ENCODE assay signal across 18 cellular contexts in the genomic region with DNA sequence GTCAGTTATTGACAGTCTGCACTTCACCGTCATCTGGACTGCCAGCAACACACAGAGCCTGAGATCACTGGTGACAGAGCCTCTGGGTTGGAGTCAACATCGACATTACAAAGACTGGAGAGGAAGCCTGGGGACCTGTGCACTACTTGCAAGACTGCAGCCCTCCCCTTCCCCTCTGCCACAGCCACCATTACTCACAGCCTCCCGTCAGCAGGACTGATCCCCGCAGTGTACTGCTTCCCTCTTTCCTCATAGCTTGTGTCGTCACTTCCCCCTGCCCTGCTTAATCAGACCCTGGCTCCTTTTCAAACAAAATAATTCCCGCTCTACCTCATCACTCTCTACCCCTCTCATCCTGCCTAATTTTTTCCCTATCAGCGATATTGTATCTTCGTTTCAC.
A peak's percentile ranks its signal among the peaks of the same experiment; 100 is the strongest.
DNase-seq lines count a peak whose midpoint lies in the region; TF ChIP-seq lines count a peak whose summit lies in the region.
"Had no signal": no experiment of that assay in that cellular context is flagged by ENCODE, and none has a peak within 500 bp of the region (broad histone marks: within the 10 kb centered on the region; RNA-seq: fewer than 3 reads in every experiment).

No MANE protein-coding gene starts in this region.

- BruUV-seq in A673 (replicated peaks; lab: Mats Ljungman, UMichigan), result no TSS peak

- peaks cover 2% of the 10 kb centered on the region for H3K9me3 Mint-ChIP-seq in endodermal cell
- H3K9me3 Mint-ChIP-seq: T-cell had no signal

- POLR2A ChIA-PET in A673 (lab: Charles Lee; ENCODE audit: low non-redundant PET), result no interaction called here

- peaks cover 30% of the 10 kb centered on the region for H3K4me1 Mint-ChIP-seq in endodermal cell
- H3K4me1 Mint-ChIP-seq: nephron progenitor cell had no signal

- CTCF ChIA-PET in A673 (lab: Charles Lee), result no interaction called here

- H3K4me1 ChIP-seq in A673 (ENCODE audit: insufficient read depth, low read length, poor library complexity, severe bottlenecking) (no peaks in the 10 kb centered on the region), endodermal cell (ENCODE audit: control insufficient read depth, insufficient read depth, low read length) (no peaks in the 10 kb centered on the region)
- H3K4me1 ChIP-seq: heart left ventricle, Peyer's patch had no signal

- H3K27ac ChIP-seq in A673 (ENCODE audit: low read depth, low read length, poor library complexity, severe bottlenecking), result no peak overlapping the region
- no peak overlapping the region for H3K27ac ChIP-seq in endodermal cell (ENCODE audit: low read depth, low read length)
- H3K27ac ChIP-seq: heart left ventricle, Peyer's patch had no signal

- no peaks in the 10 kb centered on the region for H3K27me3 Mint-ChIP-seq in endodermal cell (ENCODE audit: insufficient read depth)

- H3K4me3 ChIP-seq in epithelial cell of esophagus (ENCODE audit: low read length) (no peak overlapping the region), A673 (ENCODE audit: low read depth, low read length, poor library complexity, severe bottlenecking) (no peak overlapping the region), endodermal cell (ENCODE audit: low read length) (no peak overlapping the region)
- H3K4me3 ChIP-seq: heart left ventricle, Peyer's patch had no signal

- no peaks in the 10 kb centered on the region for H3K36me3 ChIP-seq in A673 (ENCODE audit: insufficient read depth, low read length, poor library complexity, severe bottlenecking)
- no peaks in the 10 kb centered on the region for H3K36me3 ChIP-seq in endodermal cell (ENCODE audit: control insufficient read depth, insufficient read depth, low read length)
- H3K36me3 ChIP-seq: heart left ventricle, Peyer's patch had no signal

- DNase-seq in AG20443 (ENCODE audit: low spot score) (peak; percentile 19), HCEC 1CT (peak; percentile 23), OCI-M1 (lab: John Stamatoyannopoulos, UW) (peak; percentile 69), epithelial cell of esophagus (ENCODE audit: low read depth) (peak; percentile 6), A673 (ENCODE audit: low spot score) (no peak), endodermal cell (no peak), NK-92 (lab: John Stamatoyannopoulos, UW; ENCODE audit: unreplicated experiment) (no peak)
- DNase-seq in activated CD4-positive, alpha-beta T cell treated with anti-CD3 and anti-CD28 coated beads, Interleukin-2, amount 50 U/mL, for 48 hours, result no peak
- DNase-seq: activated CD4-positive, alpha-beta T cell treated with anti-CD3 and anti-CD28 coated beads for 1 hour; activated naive CD4-positive, alpha-beta T cell; heart left ventricle; mesendoderm; NCI-H2029; NCI-H524; nephron progenitor cell; Peyer's patch; retina; T-cell had no signal

- no peak overlapping the region for H3K27ac Mint-ChIP-seq in endodermal cell
- H3K27ac Mint-ChIP-seq: nephron progenitor cell, T-cell had no signal

- H3K36me3 Mint-ChIP-seq in endodermal cell (ENCODE audit: low read depth), result no peaks in the 10 kb centered on the region
- H3K36me3 Mint-ChIP-seq: T-cell had no signal

- TF ChIP-seq CTCF in epithelial cell of esophagus (IDR thresholded peaks at IDR 0.05; ENCODE audit: insufficient read depth, low read depth, low read length, missing control alignments) (no peak), A673 (conservative IDR thresholded peaks at IDR 0.05; ENCODE audit: low read depth, low read length) (no peak), endodermal cell (conservative IDR thresholded peaks at IDR 0.05) (no peak)

- H3K9me3 ChIP-seq in A673 (ENCODE audit: low read depth, low read length, poor library complexity, severe bottlenecking), result no peaks in the 10 kb centered on the region
- H3K9me3 ChIP-seq in endodermal cell (ENCODE audit: control insufficient read depth, low read length), result no peaks in the 10 kb centered on the region
- H3K9me3 ChIP-seq: heart left ventricle, Peyer's patch had no signal

- no peak overlapping the region for H3K9ac ChIP-seq in endodermal cell (ENCODE audit: extremely low read depth, low read length, poor library complexity, severe bottlenecking)

- intact Hi-C loops in A673 (cut with micrococcal nuclease; ENCODE audit: unreplicated experiment), result no loop called here

- no peak overlapping the region for H3K4me3 Mint-ChIP-seq in endodermal cell
- H3K4me3 Mint-ChIP-seq: nephron progenitor cell, T-cell had no signal

- H3K27me3 ChIP-seq in A673 (replicated peaks; ENCODE audit: insufficient read depth, low read depth, low read length, poor library complexity) (no peaks in the 10 kb centered on the region), endodermal cell (ENCODE audit: control insufficient read depth, insufficient read depth, low read length, poor library complexity, severe bottlenecking) (no peaks in the 10 kb centered on the region)
- H3K27me3 ChIP-seq: heart left ventricle, Peyer's patch had no signal

- 93 to 100% methylated on average over 5 to 8 of the region's 8 CpGs for WGBS in endodermal cell (ENCODE audit: insufficient coverage in 1 of 2, insufficient read length in 1 of 2), 2 experiments

Comparison
In these comparisons a context has a peak if more than half of its experiments do, and no peak if none do; other contexts are left out.
1. DNase-seq: peak in AG20443 (single experiment), HCEC 1CT (single experiment), OCI-M1 (single experiment) and epithelial cell of esophagus (single experiment); none in A673 (single experiment), endodermal cell (single experiment), activated CD4-positive, alpha-beta T cell treated with anti-CD3 and anti-CD28 coated beads, Interleukin-2, amount 50 U/mL, for 48 hours (0 of 2) and NK-92 (single experiment).